ENCODE assay signal across 9 cellular contexts in genomic region chr12:27957366-27957765, GRCh38. TPM values are rescaled to one million over a fixed set of nuclear protein-coding genes. Genes with fewer than 3 reads are reported as not detected.
"Had no signal": no experiment of that assay in that cellular context is flagged by ENCODE, and none has a peak within 500 bp of the region (broad histone marks: within the 10 kb centered on the region; RNA-seq: fewer than 3 reads in every experiment).

No MANE protein-coding gene starts in this region.

- FAIRE-seq: H1, H54, HepG2 had no signal

- H3K4me3 ChIP-seq: GM23338 had no signal

- H3K4me2 ChIP-seq: GM23338 had no signal

- ATAC-seq: GM23338, HepG2 had no signal

- DNase-seq: H9, HCEC 1CT, KBM-7 had no signal

- H3K27ac ChIP-seq: HL-60 had no signal

RNA-seq across cellular contexts. Expression of gene PTHLH, which starts 15.2 kb away (rescaled TPM):
- total RNA-seq: GM23338, H1, HepG2 had no signal
- polyA plus RNA-seq: GM23338, IgD-negative memory B cell had no signal
